Comparison of ENCODE assay signal across 8 cellular contexts in the genomic region with DNA sequence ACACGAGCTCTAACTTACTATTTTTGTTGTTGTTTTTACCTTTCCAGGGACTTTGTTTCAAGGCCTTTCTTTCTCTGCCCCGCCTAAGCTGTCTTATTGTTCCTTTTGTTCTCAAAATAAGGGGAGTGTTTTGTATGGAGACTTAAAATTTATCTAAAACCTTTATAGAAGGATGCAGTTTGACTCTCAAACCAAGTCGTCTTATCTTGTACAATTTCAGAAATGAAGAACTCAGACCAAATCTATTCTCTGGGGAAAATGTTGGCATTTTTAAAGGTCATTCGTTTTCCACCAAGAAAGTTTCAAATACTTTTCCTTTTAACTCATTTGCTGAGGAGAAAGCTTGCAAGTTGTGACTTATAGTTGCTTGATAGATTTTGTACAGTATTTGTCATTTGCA. TPM values are rescaled to one million over a fixed set of nuclear protein-coding genes. Genes with fewer than 3 reads are reported as not detected.
DNase-seq lines count a peak whose midpoint lies in the region; ATAC-seq and TF ChIP-seq lines count a peak whose summit lies in the region.
"Not testable (repeated sequence)": the region's sequence is repeated elsewhere in the genome, so short reads cannot be mapped to it uniquely, and the experiment has no call there.

No MANE protein-coding gene starts in this region.

- H4K20me1 ChIP-seq in OCI-LY3 (ENCODE audit: insufficient read depth, low read length), result not testable (repeated sequence)

- CTCF ChIA-PET in CD8-positive, alpha-beta T cell (lab: Charles Lee), result interaction anchor here (0.5 kb wide), 1 partner anchor 197 kb away, joined by 3 read pairs; no protein-coding TSS in a partner anchor
- CTCF ChIA-PET in MCF 10A (lab: Yijun Ruan, JAX), result interaction anchor here (0.9 to 1.9 kb wide), 2 partner anchors 29 to 37 kb away, joined by 3 to 7 read pairs; no protein-coding TSS in a partner anchor

- H3K4me1 Mint-ChIP-seq in CD8-positive, alpha-beta T cell (ENCODE audit: low read depth), result peaks cover 18% of the 10 kb centered on the region
- peaks cover 18% of the 10 kb centered on the region for H3K4me1 Mint-ChIP-seq in activated T-cell treated with anti-CD3 and anti-CD28 coated beads, Interleukin-2, amount 50 U/mL, for 24 hours (ENCODE audit: low read depth)
- H3K4me1 Mint-ChIP-seq in MCF 10A (ENCODE audit: insufficient read depth, unreplicated experiment), result peaks cover 24% of the 10 kb centered on the region
- not testable (repeated sequence) for H3K4me1 Mint-ChIP-seq in progenitor cell of endocrine pancreas (ENCODE audit: low read depth)

- not testable (repeated sequence) for H3K18ac ChIP-seq in mesenchymal stem cell (ENCODE audit: low read depth in 1 of 2, low read length in 2 of 2)

- not testable (repeated sequence) for H3K27ac Mint-ChIP-seq in CD8-positive, alpha-beta T cell; activated T-cell treated with anti-CD3 and anti-CD28 coated beads, Interleukin-2, amount 50 U/mL, for 24 hours; progenitor cell of endocrine pancreas
- H3K27ac Mint-ChIP-seq in MCF 10A (ENCODE audit: low read depth, unreplicated experiment), result peak overlapping the region; percentile 61

- not testable (repeated sequence) for H3K4ac ChIP-seq in mesenchymal stem cell (ENCODE audit: low read depth in 1 of 2, low read length in 2 of 2)

- H4K91ac ChIP-seq in mesenchymal stem cell (ENCODE audit: low read length), result not testable (repeated sequence)

- not testable (repeated sequence) for H2BK5ac ChIP-seq in mesenchymal stem cell (ENCODE audit: low read depth, low read length, poor library complexity, severe bottlenecking)

- peak overlapping the region; percentile 87 for H3K4me3 Mint-ChIP-seq in CD8-positive, alpha-beta T cell
- peak overlapping the region; percentile 84 for H3K4me3 Mint-ChIP-seq in activated T-cell treated with anti-CD3 and anti-CD28 coated beads, Interleukin-2, amount 50 U/mL, for 24 hours
- peak overlapping the region; percentile 80 for H3K4me3 Mint-ChIP-seq in MCF 10A (ENCODE audit: unreplicated experiment)
- peak overlapping the region; percentile 88 for H3K4me3 Mint-ChIP-seq in progenitor cell of endocrine pancreas (ENCODE audit: low read depth)

- H3K27me3 Mint-ChIP-seq in CD8-positive, alpha-beta T cell (ENCODE audit: low read depth), result peaks cover 18% of the 10 kb centered on the region
- H3K27me3 Mint-ChIP-seq in activated T-cell treated with anti-CD3 and anti-CD28 coated beads, Interleukin-2, amount 50 U/mL, for 24 hours, result peaks cover 27% of the 10 kb centered on the region
- H3K27me3 Mint-ChIP-seq in MCF 10A (ENCODE audit: insufficient read depth, unreplicated experiment), result not testable (repeated sequence)
- H3K27me3 Mint-ChIP-seq in progenitor cell of endocrine pancreas, result peaks cover 49% of the 10 kb centered on the region

- H3K36me3 ChIP-seq in CD8-positive, alpha-beta T cell (ENCODE audit: insufficient read depth, low read length); OCI-LY3 (replicated peaks; ENCODE audit: low read depth, low read length); mesenchymal stem cell (ENCODE audit: control insufficient read depth in 1 of 2, insufficient read depth in 2 of 2, low read depth in 1 of 2, low read length in 2 of 2); upper lobe of left lung: not testable (repeated sequence)

- intact Hi-C loops in CD8-positive, alpha-beta T cell (cut with DNase I, micrococcal nuclease), result loop anchor here (2.0 to 5.0 kb wide), 3 partner anchors 75 to 180 kb away; partner anchors contain the start of genes BCCIP (in 2 of the 2), UROS (in 2 of the 2) and EDRF1 (in 1 of the 2)
- intact Hi-C loops in MCF 10A (cut with micrococcal nuclease), result not testable (repeated sequence)

- not testable (repeated sequence) for H2BK12ac ChIP-seq in mesenchymal stem cell (ENCODE audit: low read length in 2 of 2)

- H4K8ac ChIP-seq in mesenchymal stem cell (ENCODE audit: low read length), result not testable (repeated sequence)

- BruUV-seq in MCF 10A (replicated peaks; lab: Mats Ljungman, UMichigan), result not testable (repeated sequence)

- TF ChIP-seq EP300 in upper lobe of left lung (IDR thresholded peaks at IDR 0.05), result not testable (repeated sequence)

- H3K79me2 ChIP-seq in OCI-LY3 (ENCODE audit: low read length), result not testable (repeated sequence)

- not testable (repeated sequence) for H3K23ac ChIP-seq in mesenchymal stem cell (ENCODE audit: low read length in 2 of 2)

- WGBS in mesenchymal stem cell, result 100% methylated on average over 1 of the region's 4 CpGs
- WGBS in upper lobe of left lung, 2 donors, result 53 to 56% methylated on average over 4 of the region's 4 CpGs

- H3K9me3 ChIP-seq in CD8-positive, alpha-beta T cell (ENCODE audit: low read length); OCI-LY3 (ENCODE audit: insufficient read depth, low read length); mesenchymal stem cell (ENCODE audit: control insufficient read depth, low read length); upper lobe of left lung: not testable (repeated sequence)

- not testable (repeated sequence) for H3K14ac ChIP-seq in mesenchymal stem cell (ENCODE audit: low read length in 2 of 2)

- not testable (repeated sequence) for H3K9me3 Mint-ChIP-seq in CD8-positive, alpha-beta T cell; activated T-cell treated with anti-CD3 and anti-CD28 coated beads, Interleukin-2, amount 50 U/mL, for 24 hours; MCF 10A (ENCODE audit: unreplicated experiment); progenitor cell of endocrine pancreas (ENCODE audit: low read depth)

- H3K27ac ChIP-seq in CD8-positive, alpha-beta T cell (ENCODE audit: low read depth, low read length); OCI-LY3 (ENCODE audit: low read length); mesenchymal stem cell (ENCODE audit: low read length, poor library complexity, severe bottlenecking); upper lobe of left lung: not testable (repeated sequence)

- not testable (repeated sequence) for TF ChIP-seq CTCF in CD8-positive, alpha-beta T cell (IDR thresholded peaks at IDR 0.05); OCI-LY3 (IDR thresholded peaks at IDR 0.05; ENCODE audit: low read depth, low read length); MCF 10A (IDR thresholded peaks at IDR 0.05; ENCODE audit: unreplicated experiment); progenitor cell of endocrine pancreas (IDR thresholded peaks at IDR 0.05; ENCODE audit: unreplicated experiment); upper lobe of left lung (IDR thresholded peaks at IDR 0.05)

- H3K4me1 ChIP-seq in CD8-positive, alpha-beta T cell (ENCODE audit: insufficient read depth, low read length); OCI-LY3 (ENCODE audit: low read length); mesenchymal stem cell (ENCODE audit: control insufficient read depth, insufficient read depth, low read depth, low read length): not testable (repeated sequence)
- peaks cover 0 to 17% (median 8%) of the 10 kb centered on the region in 4 donors for H3K4me1 ChIP-seq in upper lobe of left lung

- not testable (repeated sequence) for H3K79me1 ChIP-seq in mesenchymal stem cell (replicated peaks; ENCODE audit: low read length, poor library complexity, severe bottlenecking)

- not testable (repeated sequence) for ATAC-seq in CD8-positive, alpha-beta T cell; upper lobe of left lung (ENCODE audit: low FRiP score in 2 of 2)

- POLR2A ChIA-PET in CD8-positive, alpha-beta T cell (lab: Charles Lee), result not testable (repeated sequence)
- POLR2A ChIA-PET in MCF 10A (lab: Yijun Ruan, JAX), result interaction anchor here (0.9 to 1.6 kb wide), 6 partner anchors 11 to 34 kb away, joined by 3 to 5 read pairs (median 4); no protein-coding TSS in a partner anchor

- H2AK5ac ChIP-seq in mesenchymal stem cell (ENCODE audit: low read length, severe bottlenecking), result not testable (repeated sequence)

- TF ChIP-seq POLR2A in upper lobe of left lung (IDR thresholded peaks at IDR 0.05), result not testable (repeated sequence)

- not testable (repeated sequence) for H2AFZ ChIP-seq in OCI-LY3 (ENCODE audit: low read depth, low read length); mesenchymal stem cell (ENCODE audit: low read depth, low read length)

- not testable (repeated sequence) for H3K4me3 ChIP-seq in CD8-positive, alpha-beta T cell (ENCODE audit: low read depth, low read length)
- peak overlapping the region; percentile 82 for H3K4me3 ChIP-seq in OCI-LY3 (ENCODE audit: low read length)
- peak overlapping the region in 1 of 2 experiments; percentile 84 for H3K4me3 ChIP-seq in mesenchymal stem cell (ENCODE audit: insufficient read depth in 1 of 2, low read depth in 1 of 2, low read length in 2 of 2)
- peak overlapping the region in 3 of 4 donors; percentile 66 to 85 (median 67) for H3K4me3 ChIP-seq in upper lobe of left lung

- peak overlapping the region; percentile 59 for H3K4me2 ChIP-seq in OCI-LY3 (ENCODE audit: low read length)
- H3K4me2 ChIP-seq in mesenchymal stem cell (ENCODE audit: low read length, poor library complexity, severe bottlenecking), result not testable (repeated sequence)

- not testable (repeated sequence) for H3K9ac ChIP-seq in OCI-LY3 (ENCODE audit: low read length)
- peak overlapping the region; percentile 89 for H3K9ac ChIP-seq in mesenchymal stem cell (ENCODE audit: low read length)

- not testable (repeated sequence) for H2BK120ac ChIP-seq in mesenchymal stem cell (ENCODE audit: low read depth, low read length)

- H3K27me3 ChIP-seq in CD8-positive, alpha-beta T cell (ENCODE audit: insufficient read depth, low read length); OCI-LY3 (ENCODE audit: low read depth, low read length); mesenchymal stem cell (ENCODE audit: control insufficient read depth in 1 of 2, insufficient read depth in 1 of 2, low read length in 2 of 2); upper lobe of left lung: not testable (repeated sequence)

- H3K36me3 Mint-ChIP-seq in CD8-positive, alpha-beta T cell; activated T-cell treated with anti-CD3 and anti-CD28 coated beads, Interleukin-2, amount 50 U/mL, for 24 hours (ENCODE audit: low read depth); MCF 10A (ENCODE audit: insufficient read depth, unreplicated experiment); progenitor cell of endocrine pancreas (ENCODE audit: insufficient read depth): not testable (repeated sequence)

- H2BK15ac ChIP-seq in mesenchymal stem cell (ENCODE audit: low read depth, poor library complexity, severe bottlenecking), result not testable (repeated sequence)

- not testable (repeated sequence) for DNase-seq in CD8-positive, alpha-beta T cell; activated T-cell treated with anti-CD3 and anti-CD28 coated beads, Interleukin-2, amount 50 U/mL, for 24 hours; MCF 10A (ENCODE audit: unreplicated experiment); mesenchymal stem cell; progenitor cell of endocrine pancreas (ENCODE audit: low spot score, unreplicated experiment); upper lobe of left lung
- peak; percentile 62 for DNase-seq in fibroblast of peridontal ligament (ENCODE audit: extremely low read depth)

RNA-seq across cellular contexts. Expression of gene FANK1, which starts 1.0 kb away (rescaled TPM):
- total RNA-seq in CD8-positive, alpha-beta T cell, result not detected
- total RNA-seq in MCF 10A (2022), result 1.8 and 2.5 TPM in 2 replicates
- 1.9 TPM for polyA plus RNA-seq in mesenchymal stem cell (2013, experiment 1 of 2)
- polyA plus RNA-seq in mesenchymal stem cell (2013, experiment 2 of 2), result 1.8 TPM
- 2.5 and 3.2 TPM in 2 replicates for total RNA-seq in progenitor cell of endocrine pancreas
- total RNA-seq in upper lobe of left lung, result 10 to 100 TPM in 3 of 6 donors, 1 to 10 TPM in 3; 2.1 to 42.9 (median 16.6) TPM

RNA-seq across cellular contexts. Expression of gene DHX32, which starts 16.2 kb away (rescaled TPM):
- total RNA-seq in CD8-positive, alpha-beta T cell, result 1 to 10 TPM; 3.5 to 3.9 TPM
- total RNA-seq in MCF 10A (2022) (36.5 and 45.6 TPM in 2 replicates), progenitor cell of endocrine pancreas (22.0 and 23.3 TPM in 2 replicates), upper lobe of left lung (10 to 100 TPM in 5 of 6 donors, 1 to 10 TPM in 1; 9.4 to 37.2 (median 28.0) TPM)
- 42.4 TPM for polyA plus RNA-seq in mesenchymal stem cell (2013, experiment 1 of 2)
- polyA plus RNA-seq in mesenchymal stem cell (2013, experiment 2 of 2), result 40.9 TPM
